ENCODE assay signal across 15 cellular contexts in genomic region chr4:151199496-151200190, GRCh38.
A peak's percentile ranks its signal among the peaks of the same experiment; 100 is the strongest.
DNase-seq lines count a peak whose midpoint lies in the region; TF ChIP-seq lines count a peak whose summit lies in the region.
"Had no signal": no experiment of that assay in that cellular context is flagged by ENCODE, and none has a peak within 500 bp of the region (broad histone marks: within the 10 kb centered on the region; RNA-seq: fewer than 3 reads in every experiment).

No MANE protein-coding gene starts in this region.

- H2AFZ ChIP-seq in H9 (ENCODE audit: low read length) (no peak overlapping the region), mesenchymal stem cell (ENCODE audit: low read depth, low read length) (no peak overlapping the region)
- H2AFZ ChIP-seq: parathyroid adenoma had no signal

- H4K5ac ChIP-seq in H9 (ENCODE audit: insufficient read length, low read depth, low read length): no peak overlapping the region

- TF ChIP-seq CTCF in H9 (conservative IDR thresholded peaks at IDR 0.05): no peak

- no peaks in the 10 kb centered on the region for H3K36me3 Mint-ChIP-seq in H9 (ENCODE audit: insufficient read depth in 1 of 3, low read depth in 3 of 3)

- H3K79me2 ChIP-seq in H9 (ENCODE audit: insufficient read depth, low read length): no peaks in the 10 kb centered on the region
- H3K79me2 ChIP-seq: parathyroid adenoma had no signal

- no peak overlapping the region for H3K18ac ChIP-seq in H9 (ENCODE audit: insufficient read length, low read depth, low read length)
- H3K18ac ChIP-seq in mesenchymal stem cell (ENCODE audit: low read depth in 1 of 2, low read length in 2 of 2): peak overlapping the region in 1 of 2 experiments; percentile 66

- H3K14ac ChIP-seq in H9 (ENCODE audit: insufficient read depth, low read length): no peak overlapping the region
- no peak overlapping the region for H3K14ac ChIP-seq in mesenchymal stem cell (ENCODE audit: low read length in 2 of 2)

- H3K4me3 ChIP-seq in mesenchymal stem cell (ENCODE audit: insufficient read depth in 1 of 2, low read depth in 1 of 2, low read length in 2 of 2): peak overlapping the region in 1 of 2 experiments; percentile 45

- no peak overlapping the region for H3K23ac ChIP-seq in H9 (ENCODE audit: insufficient read length, low read depth, low read length)
- H3K23ac ChIP-seq in mesenchymal stem cell (ENCODE audit: low read length in 2 of 2): no peak overlapping the region

- H2BK15ac ChIP-seq in H9 (ENCODE audit: low read depth, low read length): no peak overlapping the region
- no peak overlapping the region for H2BK15ac ChIP-seq in mesenchymal stem cell (ENCODE audit: low read depth, poor library complexity, severe bottlenecking)

- H3K9me3 ChIP-seq in H9 (ENCODE audit: control insufficient read depth, low read depth, low read length): no peaks in the 10 kb centered on the region
- no peaks in the 10 kb centered on the region for H3K9me3 ChIP-seq in mesenchymal stem cell (ENCODE audit: control insufficient read depth, low read length)

- H3K4me2 ChIP-seq in H9 (ENCODE audit: insufficient read depth, insufficient read length, low read length) (no peak overlapping the region), mesenchymal stem cell (ENCODE audit: low read length, poor library complexity, severe bottlenecking) (no peak overlapping the region)

- H2BK120ac ChIP-seq in H9 (ENCODE audit: low read depth, low read length, poor library complexity, severe bottlenecking): no peak overlapping the region
- no peak overlapping the region for H2BK120ac ChIP-seq in mesenchymal stem cell (ENCODE audit: low read depth, low read length)

- DNase-seq in H9 (no peak), foreskin melanocyte (peak; percentile 94), mesenchymal stem cell (no peak), substantia nigra (lab: John Stamatoyannopoulos, UW) (peak in 44 of 49 donors; percentile 9 to 79 (median 46)), MV-4-11 (lab: John Stamatoyannopoulos, UW) (no peak), NCI-H2171 treated with DMSO at 0.1 percent for 48 hours (lab: John Stamatoyannopoulos, UW) (no peak), SK-N-DZ (ENCODE audit: low spot score) (no peak)
- no peak for DNase-seq in stimulated activated naive CD4-positive, alpha-beta T cell treated with Interleukin-2 at 50 U/mL for 16 hours (lab: John Stamatoyannopoulos, UW)
- DNase-seq: activated CD4-positive, CD25-positive, alpha-beta regulatory T cell treated with anti-CD3 and anti-CD28 coated beads, Interleukin-2, amount 50 U/mL, for 72 hours; aorta; effector CD4-positive, alpha-beta T cell; mammary epithelial cell; MM.1S had no signal

- H4K91ac ChIP-seq in H9 (ENCODE audit: insufficient read length, low read depth, low read length) (no peak overlapping the region), mesenchymal stem cell (ENCODE audit: low read length) (peak overlapping the region; percentile 84)

- H3K27ac ChIP-seq in H9 (ENCODE audit: insufficient read length, low read depth, low read length) (no peak overlapping the region), mesenchymal stem cell (ENCODE audit: low read length, poor library complexity, severe bottlenecking) (no peak overlapping the region), substantia nigra (ENCODE audit: low read depth, low read length, poor library complexity, severe bottlenecking) (peak overlapping the region; percentile 86)
- H3K27ac ChIP-seq: C4-2B, parathyroid adenoma had no signal

- no CpG with 5 or more reads among the region's 6 CpGs for WGBS in H9 (ENCODE audit: extremely low coverage, insufficient read length, low lambda C conversion rate)
- 96% methylated on average over 3 of the region's 6 CpGs for WGBS in mesenchymal stem cell

- no peak overlapping the region for H2AK5ac ChIP-seq in H9 (ENCODE audit: insufficient read length, low read length)
- H2AK5ac ChIP-seq in mesenchymal stem cell (ENCODE audit: low read length, severe bottlenecking): no peak overlapping the region

- H3K36me3 ChIP-seq in mesenchymal stem cell (ENCODE audit: control insufficient read depth in 1 of 2, insufficient read depth in 2 of 2, low read depth in 1 of 2, low read length in 2 of 2): no peaks in the 10 kb centered on the region

- no peak overlapping the region for H2BK12ac ChIP-seq in H9 (ENCODE audit: insufficient read length, low read depth, low read length)
- H2BK12ac ChIP-seq in mesenchymal stem cell (ENCODE audit: low read length in 2 of 2): peak overlapping the region in 1 of 2 experiments; percentile 90

- H3K79me1 ChIP-seq in H9 (ENCODE audit: insufficient read depth, low read depth, low read length, poor library complexity, severe bottlenecking) (peaks cover 2% of the 10 kb centered on the region), mesenchymal stem cell (replicated peaks; ENCODE audit: low read length, poor library complexity, severe bottlenecking) (peaks cover 19% of the 10 kb centered on the region)

- H3K56ac ChIP-seq in H9 (ENCODE audit: insufficient read length, low read depth, low read length): no peak overlapping the region

- H3K4ac ChIP-seq in H9 (ENCODE audit: low read depth, low read length) (no peak overlapping the region), mesenchymal stem cell (ENCODE audit: low read depth in 1 of 2, low read length in 2 of 2) (peak overlapping the region in 1 of 2 experiments; percentile 58)

- H3K27me3 Mint-ChIP-seq in H9 (ENCODE audit: low read depth): no peaks in the 10 kb centered on the region

- H3K4me3 Mint-ChIP-seq in H9: no peak overlapping the region

- H2BK5ac ChIP-seq in H9 (ENCODE audit: insufficient read length, low read length): no peak overlapping the region
- H2BK5ac ChIP-seq in mesenchymal stem cell (ENCODE audit: low read depth, low read length, poor library complexity, severe bottlenecking): no peak overlapping the region

- no peaks in the 10 kb centered on the region for H3K9me3 Mint-ChIP-seq in H9

- H2BK20ac ChIP-seq in H9 (ENCODE audit: low read depth, low read length, poor library complexity, severe bottlenecking): no peak overlapping the region

- peaks cover 4 to 5% of the 10 kb centered on the region in 2 experiments; a peak in 3 of 4 replicates for H3K4me1 Mint-ChIP-seq in H9

- no peaks in the 10 kb centered on the region for H3K23me2 ChIP-seq in H9 (ENCODE audit: insufficient read length, low read depth, low read length, poor library complexity, severe bottlenecking)

- peak overlapping the region; percentile 20 to 56 (median 55); a peak in 3 of 7 replicates for H3K27ac Mint-ChIP-seq in H9

- no peaks in the 10 kb centered on the region for H4K20me1 ChIP-seq in H9 (ENCODE audit: control insufficient read depth, insufficient read depth, insufficient read length)

- H3K27me3 ChIP-seq in H9 (ENCODE audit: insufficient read depth, low read length) (no peaks in the 10 kb centered on the region), mesenchymal stem cell (ENCODE audit: control insufficient read depth in 1 of 2, insufficient read depth in 1 of 2, low read length in 2 of 2) (no peaks in the 10 kb centered on the region)

- H3K4me1 ChIP-seq in H9 (ENCODE audit: insufficient read depth, low read length): no peaks in the 10 kb centered on the region
- H3K4me1 ChIP-seq in mesenchymal stem cell (ENCODE audit: control insufficient read depth, insufficient read depth, low read depth, low read length): peaks cover 5% of the 10 kb centered on the region
- H3K4me1 ChIP-seq: parathyroid adenoma had no signal

- no peak overlapping the region for H3T11ph ChIP-seq in H9 (ENCODE audit: low read length)

- no peak overlapping the region for H4K8ac ChIP-seq in H9 (replicated peaks; ENCODE audit: insufficient read length, low read depth, low read length)
- H4K8ac ChIP-seq in mesenchymal stem cell (ENCODE audit: low read length): peak overlapping the region; percentile 47

- H3K9ac ChIP-seq in H9 (ENCODE audit: extremely low read depth, insufficient read length, low read length) (no peak overlapping the region), mesenchymal stem cell (ENCODE audit: low read length) (peak overlapping the region; percentile 83)
- H3K9ac ChIP-seq: parathyroid adenoma had no signal

Comparison
In these comparisons a context has a peak if more than half of its experiments do, and no peak if none do; other contexts are left out.
1. DNase-seq: peak in foreskin melanocyte (single experiment) and substantia nigra (44 of 49); none in H9 (single experiment), mesenchymal stem cell (single experiment), MV-4-11 (single experiment), stimulated activated naive CD4-positive, alpha-beta T cell treated with Interleukin-2 at 50 U/mL for 16 hours (single experiment), NCI-H2171 treated with DMSO at 0.1 percent for 48 hours (single experiment) and SK-N-DZ (single experiment).